11 cellular contexts compared by ENCODE assay signal in genomic region chr7:7156663-7157062, GRCh38. TPM values are rescaled to one million over a fixed set of nuclear protein-coding genes. Genes with fewer than 3 reads are reported as not detected.
DNase-seq lines count a peak whose midpoint lies in the region; ATAC-seq and TF ChIP-seq lines count a peak whose summit lies in the region.
"Had no signal": no experiment of that assay in that cellular context is flagged by ENCODE, and none has a peak within 500 bp of the region (broad histone marks: within the 10 kb centered on the region; RNA-seq: fewer than 3 reads in every experiment).

No MANE protein-coding gene starts in this region.

- peaks cover 44% of the 10 kb centered on the region for H3K36me3 Mint-ChIP-seq in activated naive CD4-positive, alpha-beta T cell treated with anti-CD3 and anti-CD28 coated beads, Interleukin-2, amount 10 ng/mL, durations not matched to agents 7 days and 5 days

- H4K20me1 ChIP-seq in SU-DHL-6 (ENCODE audit: low read depth, low read length): no peaks in the 10 kb centered on the region

- peak overlapping the region; percentile 50 for H3K9ac ChIP-seq in SU-DHL-6 (ENCODE audit: low read length)
- H3K9ac ChIP-seq: parathyroid adenoma had no signal

- no peak for ATAC-seq in stimulated activated naive CD8-positive, alpha-beta T cell treated with anti-CD3 and anti-CD28 coated beads, Interleukin-15, amount 100 ng/mL, for 72 hours
- ATAC-seq in HG03025 (IDR thresholded peaks at IDR 0.05; ENCODE audit: low FRiP score, unreplicated experiment): no peak
- no peak for ATAC-seq in omental fat pad (ENCODE audit: low FRiP score)

- peaks cover 34% of the 10 kb centered on the region for H3K4me1 ChIP-seq in effector memory CD4-positive, alpha-beta T cell (ENCODE audit: control insufficient read depth, insufficient read depth, low read length, poor library complexity, severe bottlenecking)
- H3K4me1 ChIP-seq: parathyroid adenoma had no signal

- peaks cover 13% of the 10 kb centered on the region; the same call in 1 of the 2 replicates for H3K9me3 ChIP-seq in SU-DHL-6 (ENCODE audit: insufficient read depth, low read length)
- no peaks in the 10 kb centered on the region for H3K9me3 ChIP-seq in effector memory CD4-positive, alpha-beta T cell (ENCODE audit: control insufficient read depth, low read length)
- H3K9me3 ChIP-seq: lower lobe of right lung had no signal

- no peaks in the 10 kb centered on the region for H3K27me3 ChIP-seq in SU-DHL-6 (ENCODE audit: low read length)
- H3K27me3 ChIP-seq in effector memory CD4-positive, alpha-beta T cell (replicated peaks; ENCODE audit: control insufficient read depth, insufficient read depth, low read length, poor library complexity, severe bottlenecking): no peaks in the 10 kb centered on the region

- peak overlapping the region; percentile 85 for H3K27ac ChIP-seq in SU-DHL-6 (ENCODE audit: low read depth, low read length)
- H3K27ac ChIP-seq in effector memory CD4-positive, alpha-beta T cell (ENCODE audit: insufficient read depth, low read length, poor library complexity, severe bottlenecking): peak overlapping the region; percentile 56
- H3K27ac ChIP-seq: lower lobe of right lung, parathyroid adenoma had no signal

- DNase-seq in activated naive CD4-positive, alpha-beta T cell treated with anti-CD3 and anti-CD28 coated beads, Interleukin-2, amount 10 ng/mL, durations not matched to agents 7 days and 5 days: no peak
- DNase-seq in activated naive CD4-positive, alpha-beta T cell treated with Interleukin-2 at 50 U/mL for 16 hours: no peak
- no peak for DNase-seq in effector memory CD4-positive, alpha-beta T cell
- no peak for DNase-seq in stimulated activated naive CD8-positive, alpha-beta T cell treated with anti-CD3 and anti-CD28 coated beads, Interleukin-15, amount 100 ng/mL, for 72 hours
- DNase-seq in omental fat pad (ENCODE audit: low spot score): no peak
- DNase-seq in NCI-H1417 (lab: John Stamatoyannopoulos, UW): no peak
- DNase-seq: lower lobe of right lung, NCI-H2171 had no signal

- peak overlapping the region; percentile 53 for H3K4me3 ChIP-seq in SU-DHL-6 (ENCODE audit: insufficient read depth, low read length, poor library complexity, severe bottlenecking)
- H3K4me3 ChIP-seq in effector memory CD4-positive, alpha-beta T cell (ENCODE audit: insufficient read depth, low read depth, low read length, poor library complexity, severe bottlenecking): no peak overlapping the region

- peaks cover 13% of the 10 kb centered on the region; the same call in 1 of the 2 replicates for H3K36me3 ChIP-seq in SU-DHL-6 (ENCODE audit: low read length)
- H3K36me3 ChIP-seq in effector memory CD4-positive, alpha-beta T cell (ENCODE audit: control insufficient read depth, insufficient read depth, low read length): no peaks in the 10 kb centered on the region
- H3K36me3 ChIP-seq: lower lobe of right lung had no signal

- peaks cover 60% of the 10 kb centered on the region for H3K4me1 Mint-ChIP-seq in activated naive CD4-positive, alpha-beta T cell treated with anti-CD3 and anti-CD28 coated beads, Interleukin-2, amount 10 ng/mL, durations not matched to agents 7 days and 5 days
- H3K4me1 Mint-ChIP-seq in stimulated activated naive CD8-positive, alpha-beta T cell treated with anti-CD3 and anti-CD28 coated beads, Interleukin-15, amount 100 ng/mL, for 72 hours: peaks cover 49% of the 10 kb centered on the region

- H3K4me2 ChIP-seq in SU-DHL-6 (ENCODE audit: low read depth, low read length, poor library complexity, severe bottlenecking): peak overlapping the region; percentile 97

- peaks cover 31% of the 10 kb centered on the region for H3K9me3 Mint-ChIP-seq in activated naive CD4-positive, alpha-beta T cell treated with anti-CD3 and anti-CD28 coated beads, Interleukin-2, amount 10 ng/mL, durations not matched to agents 7 days and 5 days
- peaks cover 14 to 19% of the 10 kb centered on the region in 2 donors for H3K9me3 Mint-ChIP-seq in stimulated activated naive CD8-positive, alpha-beta T cell treated with anti-CD3 and anti-CD28 coated beads, Interleukin-15, amount 100 ng/mL, for 72 hours

- H2AFZ ChIP-seq in SU-DHL-6 (ENCODE audit: low read depth, low read length, severe bottlenecking): peak overlapping the region; percentile 31
- H2AFZ ChIP-seq: parathyroid adenoma had no signal

- peaks cover 17% of the 10 kb centered on the region; the same call in 1 of the 2 replicates for H3F3A ChIP-seq in SU-DHL-6 (ENCODE audit: insufficient read depth)

- no peaks in the 10 kb centered on the region for H3K27me3 Mint-ChIP-seq in activated naive CD4-positive, alpha-beta T cell treated with anti-CD3 and anti-CD28 coated beads, Interleukin-2, amount 10 ng/mL, durations not matched to agents 7 days and 5 days
- no peaks in the 10 kb centered on the region for H3K27me3 Mint-ChIP-seq in stimulated activated naive CD8-positive, alpha-beta T cell treated with anti-CD3 and anti-CD28 coated beads, Interleukin-15, amount 100 ng/mL, for 72 hours

- peak overlapping the region; percentile 75 for H3K4me3 Mint-ChIP-seq in activated naive CD4-positive, alpha-beta T cell treated with anti-CD3 and anti-CD28 coated beads, Interleukin-2, amount 10 ng/mL, durations not matched to agents 7 days and 5 days
- H3K4me3 Mint-ChIP-seq in stimulated activated naive CD8-positive, alpha-beta T cell treated with anti-CD3 and anti-CD28 coated beads, Interleukin-15, amount 100 ng/mL, for 72 hours: peak overlapping the region; percentile 71 to 77

- peak overlapping the region; percentile 96 for H3K27ac Mint-ChIP-seq in activated naive CD4-positive, alpha-beta T cell treated with anti-CD3 and anti-CD28 coated beads, Interleukin-2, amount 10 ng/mL, durations not matched to agents 7 days and 5 days
- peak overlapping the region in 1 of 2 donors; percentile 58 for H3K27ac Mint-ChIP-seq in stimulated activated naive CD8-positive, alpha-beta T cell treated with anti-CD3 and anti-CD28 coated beads, Interleukin-15, amount 100 ng/mL, for 72 hours

- CTCF ChIA-PET in activated naive CD4-positive, alpha-beta T cell treated with anti-CD3 and anti-CD28 coated beads, Interleukin-2, amount 10 ng/mL, durations not matched to agents 7 days and 5 days (lab: Charles Lee): interaction anchor here (2.1 kb wide), 1 partner anchor 25 kb away, joined by 12 read pairs; the partner anchor contains the start of gene C1GALT1

- TF ChIP-seq CTCF in SU-DHL-6 (IDR thresholded peaks at IDR 0.05; ENCODE audit: insufficient read depth, low read length, poor library complexity, severe bottlenecking): no peak
- TF ChIP-seq CTCF in omental fat pad (IDR thresholded peaks at IDR 0.05): no peak

- H3K9me2 ChIP-seq in SU-DHL-6 (replicated peaks; ENCODE audit: insufficient read depth, low read length): no peaks in the 10 kb centered on the region

- H3K79me2 ChIP-seq in SU-DHL-6 (ENCODE audit: insufficient read depth, low read length): peaks cover 26% of the 10 kb centered on the region
- H3K79me2 ChIP-seq: parathyroid adenoma had no signal

RNA-seq across cellular contexts. Expression of gene C1GALT1, which starts 25.7 kb away (rescaled TPM):
- 10 to 100 TPM; 17.6 to 38.3 (median 30.8) TPM for total RNA-seq in omental fat pad
